ENCODE assay signal across 1 cellular context in the genomic region with DNA sequence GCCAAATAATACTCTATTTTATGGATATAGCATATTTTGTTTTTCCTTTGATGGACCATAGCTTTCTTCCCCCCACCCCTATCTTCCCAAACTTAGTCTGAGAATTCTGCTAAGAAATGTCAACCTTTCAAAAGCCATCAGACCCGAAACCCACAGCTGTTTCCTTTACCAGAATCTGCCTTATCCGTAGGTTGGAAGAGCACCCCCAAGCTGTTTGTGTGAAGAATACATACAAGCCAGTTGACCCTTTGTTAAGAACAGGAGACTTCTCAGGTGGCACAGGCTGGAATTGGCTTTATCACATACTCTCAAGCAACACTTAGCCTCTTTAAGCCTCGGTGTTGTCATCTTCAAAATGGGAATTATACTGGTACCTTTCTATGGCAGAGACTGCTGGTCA.
TF ChIP-seq lines count a peak whose summit lies in the region.

No MANE protein-coding gene starts in this region.

TF ChIP-seq in WTC11, 78 proteins besides CTCF, POLR2A, EP300 and RAD21 (continued from another document):
- TF ChIP-seq, protein P1, sequence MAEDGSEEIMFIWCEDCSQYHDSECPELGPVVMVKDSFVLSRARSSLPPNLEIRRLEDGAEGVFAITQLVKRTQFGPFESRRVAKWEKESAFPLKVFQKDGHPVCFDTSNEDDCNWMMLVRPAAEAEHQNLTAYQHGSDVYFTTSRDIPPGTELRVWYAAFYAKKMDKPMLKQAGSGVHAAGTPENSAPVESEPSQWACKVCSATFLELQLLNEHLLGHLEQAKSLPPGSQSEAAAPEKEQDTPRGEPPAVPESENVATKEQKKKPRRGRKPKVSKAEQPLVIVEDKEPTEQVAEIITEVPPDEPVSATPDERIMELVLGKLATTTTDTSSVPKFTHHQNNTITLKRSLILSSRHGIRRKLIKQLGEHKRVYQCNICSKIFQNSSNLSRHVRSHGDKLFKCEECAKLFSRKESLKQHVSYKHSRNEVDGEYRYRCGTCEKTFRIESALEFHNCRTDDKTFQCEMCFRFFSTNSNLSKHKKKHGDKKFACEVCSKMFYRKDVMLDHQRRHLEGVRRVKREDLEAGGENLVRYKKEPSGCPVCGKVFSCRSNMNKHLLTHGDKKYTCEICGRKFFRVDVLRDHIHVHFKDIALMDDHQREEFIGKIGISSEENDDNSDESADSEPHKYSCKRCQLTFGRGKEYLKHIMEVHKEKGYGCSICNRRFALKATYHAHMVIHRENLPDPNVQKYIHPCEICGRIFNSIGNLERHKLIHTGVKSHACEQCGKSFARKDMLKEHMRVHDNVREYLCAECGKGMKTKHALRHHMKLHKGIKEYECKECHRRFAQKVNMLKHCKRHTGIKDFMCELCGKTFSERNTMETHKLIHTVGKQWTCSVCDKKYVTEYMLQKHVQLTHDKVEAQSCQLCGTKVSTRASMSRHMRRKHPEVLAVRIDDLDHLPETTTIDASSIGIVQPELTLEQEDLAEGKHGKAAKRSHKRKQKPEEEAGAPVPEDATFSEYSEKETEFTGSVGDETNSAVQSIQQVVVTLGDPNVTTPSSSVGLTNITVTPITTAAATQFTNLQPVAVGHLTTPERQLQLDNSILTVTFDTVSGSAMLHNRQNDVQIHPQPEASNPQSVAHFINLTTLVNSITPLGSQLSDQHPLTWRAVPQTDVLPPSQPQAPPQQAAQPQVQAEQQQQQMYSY (CRISPR knock-in tag; IDR thresholded peaks at IDR 0.05) = no peak
